ENCODE assay signal across 1 cellular context in genomic region chr10:21509391-21510217, GRCh38.
A peak's percentile ranks its signal among the peaks of the same experiment; 100 is the strongest.
TF ChIP-seq lines count a peak whose summit lies in the region.

No MANE protein-coding gene starts in this region.

TF ChIP-seq in WTC11, 78 proteins besides CTCF, POLR2A, EP300 and RAD21 (continued from another document):
- TF ChIP-seq AFF4 (CRISPR knock-in tag; IDR thresholded peaks at IDR 0.05; ENCODE audit: borderline replicate concordance) (peak; percentile 63; the same call in 1 of the 2 replicates), ZNF138 (CRISPR knock-in tag; conservative IDR thresholded peaks at IDR 0.05) (0 out of 2 replicates have a peak, but pooled peaks have one; percentile 46), ZNF423 (CRISPR knock-in tag; IDR thresholded peaks at IDR 0.05) (0 out of 2 replicates have a peak, but pooled peaks have one; percentile 18), CBFB (CRISPR knock-in tag; IDR thresholded peaks at IDR 0.05; ENCODE audit: low read depth) (0 out of 2 replicates have a peak, but pooled peaks have one; percentile 58), GABPB1 (CRISPR knock-in tag; IDR thresholded peaks at IDR 0.05) (no peak), NR1H2 (CRISPR knock-in tag; IDR thresholded peaks at IDR 0.05) (no peak), TP53 (CRISPR knock-in tag; IDR thresholded peaks at IDR 0.05) (peak; percentile 59; the same call in 1 of the 2 replicates)
